In genomic region chr4:188423039-188423438, GRCh38 we compare ENCODE assay signal across 20 cellular contexts.
DNase-seq lines count a peak whose midpoint lies in the region; ATAC-seq, FAIRE-seq and TF ChIP-seq lines count a peak whose summit lies in the region.
"Had no signal": no experiment of that assay in that cellular context is flagged by ENCODE, and none has a peak within 500 bp of the region (broad histone marks: within the 10 kb centered on the region; RNA-seq: fewer than 3 reads in every experiment).

No MANE protein-coding gene starts in this region.

- no peak overlapping the region for H3K27ac Mint-ChIP-seq in natural killer cell treated with Interleukin-12 subunit alpha and Interleukin-12 subunit beta and Interleukin-15 and Interleukin-18, amount 100 ng/mL, for 72 hours
- H3K27ac Mint-ChIP-seq: CD14-positive monocyte had no signal

- in situ Hi-C loops in ACHN (cut with HindIII; ENCODE audit: low pct_ligation_motif_present, low pct_unique_long_range_greater_than_20kb, low sequenced_read_pairs), result no loop called here

- H3K36me3 ChIP-seq in bronchial epithelial cell (ENCODE audit: control insufficient read depth, insufficient read depth, low read length), result no peaks in the 10 kb centered on the region

- no peak for ATAC-seq in HG02840 (IDR thresholded peaks at IDR 0.05; ENCODE audit: low FRiP score, unreplicated experiment)
- ATAC-seq in natural killer cell treated with Interleukin-12 subunit alpha and Interleukin-12 subunit beta and Interleukin-15 and Interleukin-18, amount 100 ng/mL, for 72 hours, result no peak
- ATAC-seq: Right ventricle myocardium inferior had no signal

- H3K9me3 Mint-ChIP-seq in natural killer cell treated with Interleukin-12 subunit alpha and Interleukin-12 subunit beta and Interleukin-15 and Interleukin-18, amount 100 ng/mL, for 72 hours, result peaks cover 17% of the 10 kb centered on the region

- no peak overlapping the region for H3K4me3 ChIP-seq in bronchial epithelial cell (ENCODE audit: low read depth, low read length)
- H3K4me3 ChIP-seq: SK-N-MC had no signal

- no peak for FAIRE-seq in bronchial epithelial cell (lab: Jason Lieb, UNC)

- DNase-seq in ACHN (peak; percentile 41), LoVo (ENCODE audit: low spot score) (peak; percentile 3), bronchial epithelial cell (ENCODE audit: low read depth) (peak; percentile 72), kidney tubule cell (ENCODE audit: low spot score) (peak; percentile 89), DMS153 (lab: John Stamatoyannopoulos, UW) (no peak), NCI-H1694 treated with DMSO at 0.1 percent for 48 hours (lab: John Stamatoyannopoulos, UW) (no peak)
- DNase-seq in natural killer cell treated with Interleukin-12 subunit alpha and Interleukin-12 subunit beta and Interleukin-15 and Interleukin-18, amount 100 ng/mL, for 72 hours (ENCODE audit: low spot score), result no peak
- DNase-seq: AML-193, COR-L47, DMS79, H7, MV-4-11, NCI-H1417, NCI-H2029, NCI-H2171 treated with DMSO at 0.1 percent for 48 hours, NCI-H446 treated with DMSO at 0.1 percent for 48 hours had no signal

- no peaks in the 10 kb centered on the region for H3K27me3 Mint-ChIP-seq in natural killer cell treated with Interleukin-12 subunit alpha and Interleukin-12 subunit beta and Interleukin-15 and Interleukin-18, amount 100 ng/mL, for 72 hours

- no peaks in the 10 kb centered on the region for H3K36me3 Mint-ChIP-seq in natural killer cell treated with Interleukin-12 subunit alpha and Interleukin-12 subunit beta and Interleukin-15 and Interleukin-18, amount 100 ng/mL, for 72 hours
- H3K36me3 Mint-ChIP-seq: CD14-positive monocyte had no signal

- no peak overlapping the region for H3K4me3 Mint-ChIP-seq in natural killer cell treated with Interleukin-12 subunit alpha and Interleukin-12 subunit beta and Interleukin-15 and Interleukin-18, amount 100 ng/mL, for 72 hours
- H3K4me3 Mint-ChIP-seq: CD14-positive monocyte had no signal

- no peaks in the 10 kb centered on the region for H3K4me1 Mint-ChIP-seq in natural killer cell treated with Interleukin-12 subunit alpha and Interleukin-12 subunit beta and Interleukin-15 and Interleukin-18, amount 100 ng/mL, for 72 hours (ENCODE audit: low read depth in 2 of 2)
- H3K4me1 Mint-ChIP-seq: CD14-positive monocyte had no signal

- H3K27me3 ChIP-seq in bronchial epithelial cell (ENCODE audit: control insufficient read depth, insufficient read depth, low read length), result no peaks in the 10 kb centered on the region

- no peak for TF ChIP-seq CTCF in bronchial epithelial cell (IDR thresholded peaks at IDR 0.05; ENCODE audit: insufficient read depth, low read length, severe bottlenecking)

Comparison
In these comparisons a context has a peak if more than half of its experiments do, and no peak if none do; other contexts are left out.
1. DNase-seq: peak in ACHN (single experiment), LoVo (single experiment), bronchial epithelial cell (single experiment) and kidney tubule cell (single experiment); none in DMS153 (single experiment), NCI-H1694 treated with DMSO at 0.1 percent for 48 hours (single experiment) and natural killer cell treated with Interleukin-12 subunit alpha and Interleukin-12 subunit beta and Interleukin-15 and Interleukin-18, amount 100 ng/mL, for 72 hours (single experiment).